ENCODE assay signal across 13 cellular contexts in the genomic region with DNA sequence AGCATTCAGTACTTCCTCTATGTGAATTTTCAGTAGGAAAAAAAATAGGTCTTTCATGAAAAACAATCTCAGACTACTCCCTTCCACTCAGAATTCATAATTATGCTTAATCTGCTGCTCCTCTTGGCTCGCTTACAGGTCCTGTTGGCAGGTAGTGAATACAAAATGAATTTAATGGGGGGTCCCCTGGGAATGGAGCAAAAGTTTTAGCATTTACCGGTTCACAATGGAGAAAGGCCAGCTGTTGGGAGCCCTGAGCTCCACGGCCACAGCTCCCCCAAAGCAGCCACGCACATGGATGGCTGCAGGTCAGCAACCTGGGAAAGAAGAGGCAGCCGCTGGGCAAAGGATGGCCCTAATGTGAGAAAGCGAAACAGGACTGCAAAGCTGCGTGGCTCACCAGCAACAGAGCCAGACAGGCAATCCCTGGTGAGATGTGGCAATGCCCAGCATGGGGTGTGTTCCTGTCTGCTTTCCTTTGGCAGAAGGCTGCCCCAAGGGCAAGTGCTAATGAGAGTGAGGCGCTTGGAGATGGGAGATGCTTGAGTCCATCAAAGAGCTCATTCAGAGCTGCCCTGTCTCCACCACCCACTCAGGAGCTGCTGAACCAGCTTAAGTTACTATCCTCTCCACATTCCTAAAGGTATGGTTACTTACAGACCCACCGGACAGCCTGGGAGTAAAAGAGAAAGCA.
A peak's percentile ranks its signal among the peaks of the same experiment; 100 is the strongest.
DNase-seq lines count a peak whose midpoint lies in the region; ATAC-seq and TF ChIP-seq lines count a peak whose summit lies in the region.
"Had no signal": no experiment of that assay in that cellular context is flagged by ENCODE, and none has a peak within 500 bp of the region (broad histone marks: within the 10 kb centered on the region; RNA-seq: fewer than 3 reads in every experiment).

No MANE protein-coding gene starts in this region.

- H3K4me3 ChIP-seq in PC-3 (ENCODE audit: low read length) (no peak overlapping the region), WERI-Rb-1 (ENCODE audit: low read depth, low read length) (no peak overlapping the region)
- H3K4me3 ChIP-seq in CD8-positive, alpha-beta memory T cell (ENCODE audit: low read length), result no peak overlapping the region

- peaks cover 0 to 6% (median 2%) of the 10 kb centered on the region in 3 donors for H3K36me3 Mint-ChIP-seq in CD8-positive, alpha-beta memory T cell

- no peak overlapping the region for H3K27ac ChIP-seq in PC-3 (ENCODE audit: low read length)
- no peak overlapping the region for H3K27ac ChIP-seq in WERI-Rb-1
- no peak overlapping the region for H3K27ac ChIP-seq in CD8-positive, alpha-beta memory T cell (ENCODE audit: low read depth, low read length)

- intact Hi-C loops in PC-3 (cut with micrococcal nuclease), result no loop called here

- no peak for TF ChIP-seq CTCF in PC-3 (conservative IDR thresholded peaks at IDR 0.05; ENCODE audit: low read depth, low read length)
- no peak for TF ChIP-seq CTCF in WERI-Rb-1 (IDR thresholded peaks at IDR 0.05; ENCODE audit: low read depth, low read length)

- H2AFZ ChIP-seq in PC-3 (ENCODE audit: low read length), result no peak overlapping the region

- POLR2A ChIA-PET in PC-3 (lab: Charles Lee; ENCODE audit: unreplicated experiment), result no interaction called here
- POLR2A ChIA-PET in CD8-positive, alpha-beta memory T cell (lab: Charles Lee), result no interaction called here

- no peak for ATAC-seq in PC-3
- ATAC-seq: activated T-helper 17 cell treated with anti-CD3 and anti-CD28 coated beads, Interleukin-2, amount 50 U/mL, for 72 hours had no signal

- H3K27me3 ChIP-seq in PC-3 (ENCODE audit: low read length), result peaks cover 32% of the 10 kb centered on the region; the same call in 1 of the 2 replicates
- no peaks in the 10 kb centered on the region for H3K27me3 ChIP-seq in WERI-Rb-1 (ENCODE audit: insufficient read depth, low read depth, severe bottlenecking)
- H3K27me3 ChIP-seq in CD8-positive, alpha-beta memory T cell (ENCODE audit: insufficient read depth, low read length, poor library complexity, severe bottlenecking), result no peaks in the 10 kb centered on the region
- H3K27me3 ChIP-seq: BE2C had no signal

- H4K20me1 ChIP-seq in PC-3 (ENCODE audit: low read length), result no peaks in the 10 kb centered on the region

- no peak overlapping the region for H3K27ac Mint-ChIP-seq in CD8-positive, alpha-beta memory T cell
- H3K27ac Mint-ChIP-seq: activated T-helper 17 cell treated with anti-CD3 and anti-CD28 coated beads, Interleukin-2, amount 50 U/mL, for 72 hours had no signal

- no TSS peak for BruUV-seq in PC-3 (replicated peaks; lab: Mats Ljungman, UMichigan)

- CTCF ChIA-PET in PC-3 (lab: Charles Lee), result no interaction called here
- CTCF ChIA-PET in CD8-positive, alpha-beta memory T cell (lab: Charles Lee), result no interaction called here

- no peaks in the 10 kb centered on the region for H3F3A ChIP-seq in PC-3 (ENCODE audit: low read length, unreplicated experiment)

- H3K36me3 ChIP-seq in PC-3 (ENCODE audit: low read depth, low read length) (no peaks in the 10 kb centered on the region), WERI-Rb-1 (no peaks in the 10 kb centered on the region)
- H3K36me3 ChIP-seq in CD8-positive, alpha-beta memory T cell (ENCODE audit: insufficient read depth, low read length), result no peaks in the 10 kb centered on the region
- H3K36me3 ChIP-seq: BE2C had no signal

- H3K4me1 Mint-ChIP-seq in CD8-positive, alpha-beta memory T cell, result no peaks in the 10 kb centered on the region
- H3K4me1 Mint-ChIP-seq: activated T-helper 17 cell treated with anti-CD3 and anti-CD28 coated beads, Interleukin-2, amount 50 U/mL, for 72 hours had no signal

- H3K4me2 ChIP-seq in PC-3 (ENCODE audit: low read length), result peak overlapping the region; percentile 8; the same call in 1 of the 2 replicates

- peaks cover 0 to 7% (median 2%) of the 10 kb centered on the region in 5 donors for H3K9me3 Mint-ChIP-seq in CD8-positive, alpha-beta memory T cell

- no peak overlapping the region for H3K9ac ChIP-seq in PC-3 (ENCODE audit: low read length)

- H3K4me1 ChIP-seq in PC-3 (ENCODE audit: insufficient read depth, low read length), result no peaks in the 10 kb centered on the region
- no peaks in the 10 kb centered on the region for H3K4me1 ChIP-seq in CD8-positive, alpha-beta memory T cell (ENCODE audit: insufficient read depth, low read length)
- H3K4me1 ChIP-seq: BE2C had no signal

- H3K4me3 Mint-ChIP-seq in CD8-positive, alpha-beta memory T cell, result no peak overlapping the region
- H3K4me3 Mint-ChIP-seq: activated T-helper 17 cell treated with anti-CD3 and anti-CD28 coated beads, Interleukin-2, amount 50 U/mL, for 72 hours had no signal

- no peaks in the 10 kb centered on the region for H3K9me2 ChIP-seq in PC-3 (replicated peaks; ENCODE audit: low read length)

- H3K79me2 ChIP-seq in PC-3 (ENCODE audit: low read length), result no peaks in the 10 kb centered on the region

- H3K27me3 Mint-ChIP-seq in CD8-positive, alpha-beta memory T cell, result peaks cover 5 to 26% of the 10 kb centered on the region in 2 donors

- H3K9me3 ChIP-seq in PC-3 (ENCODE audit: low read length), result no peaks in the 10 kb centered on the region
- peaks cover 13% of the 10 kb centered on the region for H3K9me3 ChIP-seq in WERI-Rb-1 (ENCODE audit: severe bottlenecking)
- H3K9me3 ChIP-seq in CD8-positive, alpha-beta memory T cell (ENCODE audit: low read length), result no peaks in the 10 kb centered on the region
- H3K9me3 ChIP-seq: BE2C had no signal

- DNase-seq in AG20443 (ENCODE audit: low spot score) (peak; percentile 25), LHCN-M2 (ENCODE audit: low read depth) (peak; percentile 22), PC-3 (no peak), foreskin melanocyte (peak; percentile 66), WERI-Rb-1 (no peak), cerebellar nuclear complex (lab: John Stamatoyannopoulos, UW) (no peak)
- no peak for DNase-seq in CD8-positive, alpha-beta memory T cell
- DNase-seq in activated naive CD4-positive, alpha-beta T cell treated with anti-CD3 and anti-CD28 coated beads, Interleukin-2, amount 50 U/mL, for 16 hours, result no peak
- DNase-seq: activated CD4-positive, CD25-positive, alpha-beta regulatory T cell; BE2C; KBM-7; OCI-M1 had no signal

Comparison
In these comparisons a context has a peak if more than half of its experiments do, and no peak if none do; other contexts are left out.
1. DNase-seq: peak in AG20443 (single experiment), LHCN-M2 (single experiment) and foreskin melanocyte (single experiment); none in PC-3 (single experiment), WERI-Rb-1 (single experiment), cerebellar nuclear complex (0 of 2), CD8-positive, alpha-beta memory T cell (0 of 5) and activated naive CD4-positive, alpha-beta T cell treated with anti-CD3 and anti-CD28 coated beads, Interleukin-2, amount 50 U/mL, for 16 hours (single experiment).